Comparison of ENCODE assay signal across 30 cellular contexts in the genomic region with DNA sequence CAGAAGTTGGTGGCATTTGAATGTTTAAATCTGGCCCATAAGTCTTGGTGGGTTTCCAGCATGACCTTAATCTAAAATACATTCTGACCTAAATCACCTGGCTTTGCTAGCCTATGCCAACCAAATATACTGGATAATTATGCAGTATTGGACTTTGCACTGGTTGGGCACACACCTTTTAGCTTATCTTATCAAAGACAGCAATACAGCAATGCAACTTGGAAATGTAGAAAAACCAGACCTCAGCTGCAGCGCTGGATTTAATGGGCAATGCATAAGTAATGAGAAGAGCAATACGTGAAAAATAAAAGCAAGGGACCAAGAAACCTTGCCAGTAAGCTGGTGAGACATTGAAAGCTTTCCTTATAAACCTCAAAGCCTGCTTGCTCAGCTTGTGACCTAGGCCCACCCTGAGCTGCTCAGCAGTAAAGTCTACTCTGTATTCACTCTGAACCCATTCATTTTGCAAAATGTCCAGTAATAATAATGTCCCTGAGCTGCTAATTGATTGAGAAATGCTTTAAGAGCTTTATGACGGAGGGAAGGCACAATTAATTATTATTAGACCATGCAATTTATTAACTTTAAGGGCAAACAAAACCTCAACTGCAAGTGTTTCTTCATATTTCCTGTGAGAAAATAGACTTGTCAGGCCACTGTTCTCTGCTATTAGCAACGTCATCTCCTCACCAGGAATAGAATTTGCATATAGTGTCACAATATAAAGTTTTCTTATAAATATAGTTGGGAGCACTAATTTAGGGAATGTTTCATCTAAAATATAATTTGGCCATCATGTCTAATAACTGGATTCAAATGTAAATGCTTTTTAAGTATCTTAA. TPM values are rescaled to one million over a fixed set of nuclear protein-coding genes. Genes with fewer than 3 reads are reported as not detected.
DNase-seq lines count a peak whose midpoint lies in the region; ATAC-seq and TF ChIP-seq lines count a peak whose summit lies in the region.
"Had no signal": no experiment of that assay in that cellular context is flagged by ENCODE, and none has a peak within 500 bp of the region (broad histone marks: within the 10 kb centered on the region; RNA-seq: fewer than 3 reads in every experiment).

No MANE protein-coding gene starts in this region.

- H3K36me3 Mint-ChIP-seq in CD14-positive monocyte, result no peaks in the 10 kb centered on the region
- H3K36me3 Mint-ChIP-seq: activated CD4-positive, alpha-beta memory T cell treated with anti-CD3 and anti-CD28 coated beads for 36 hours; CD8-positive, alpha-beta T cell; neural progenitor cell had no signal

- no peak overlapping the region for H4K8ac ChIP-seq in mesenchymal stem cell (ENCODE audit: low read length)

- no peak overlapping the region for H2AFZ ChIP-seq in mesenchymal stem cell (ENCODE audit: low read depth, low read length)
- H2AFZ ChIP-seq: GM23338, neural progenitor cell, parathyroid adenoma had no signal

- peak overlapping the region; percentile 65 to 87 (median 77) for H3K27ac Mint-ChIP-seq in CD14-positive monocyte
- H3K27ac Mint-ChIP-seq: activated CD4-positive, alpha-beta memory T cell treated with anti-CD3 and anti-CD28 coated beads for 36 hours; activated naive CD8-positive, alpha-beta T cell treated with anti-CD3 and anti-CD28 coated beads, Interleukin-2, amount 50 U/mL, for 24 hours; activated T-cell treated with anti-CD3 and anti-CD28 coated beads, Interleukin-2, amount 50 U/mL, for 72 hours; B cell; CD8-positive, alpha-beta T cell; GM23338; neural progenitor cell; T-helper 2 cell treated with Interferon-gamma antibody and Interleukin-4, amounts not matched to agents 5 μg/mL and 100 μg/mL, for 36 hours had no signal

- H3K4me2 ChIP-seq in mesenchymal stem cell (ENCODE audit: low read length, poor library complexity, severe bottlenecking), result no peak overlapping the region
- H3K4me2 ChIP-seq: GM23338, neural progenitor cell had no signal

- ATAC-seq in GM18867 (IDR thresholded peaks at IDR 0.05; ENCODE audit: unreplicated experiment), result peak; percentile 44
- ATAC-seq: activated naive CD8-positive, alpha-beta T cell treated with anti-CD3 and anti-CD28 coated beads, Interleukin-2, amount 50 U/mL, for 24 hours; CD8-positive, alpha-beta T cell; GM23338; Panc1; stimulated activated naive CD8-positive, alpha-beta T cell treated with anti-CD3 and anti-CD28 coated beads, Interleukin-15, amount 100 ng/mL, for 72 hours had no signal

- H3K4me3 Mint-ChIP-seq in CD14-positive monocyte, result no peak overlapping the region
- H3K4me3 Mint-ChIP-seq: activated CD4-positive, alpha-beta memory T cell treated with anti-CD3 and anti-CD28 coated beads for 36 hours; activated naive CD8-positive, alpha-beta T cell treated with anti-CD3 and anti-CD28 coated beads, Interleukin-2, amount 50 U/mL, for 24 hours; activated T-cell treated with anti-CD3 and anti-CD28 coated beads, Interleukin-2, amount 50 U/mL, for 72 hours; B cell; CD8-positive, alpha-beta T cell; GM23338; neural progenitor cell; stimulated activated naive CD8-positive, alpha-beta T cell treated with anti-CD3 and anti-CD28 coated beads, Interleukin-15, amount 100 ng/mL, for 72 hours; T-helper 2 cell treated with Interferon-gamma antibody and Interleukin-4, amounts not matched to agents 5 μg/mL and 100 μg/mL, for 36 hours had no signal

- H3K18ac ChIP-seq in mesenchymal stem cell (ENCODE audit: low read depth in 1 of 2, low read length in 2 of 2), result no peak overlapping the region

- H3K79me1 ChIP-seq in mesenchymal stem cell (replicated peaks; ENCODE audit: low read length, poor library complexity, severe bottlenecking), result no peaks in the 10 kb centered on the region

- H3K4me1 Mint-ChIP-seq in CD14-positive monocyte, result peaks cover 46% of the 10 kb centered on the region
- H3K4me1 Mint-ChIP-seq: activated naive CD8-positive, alpha-beta T cell treated with anti-CD3 and anti-CD28 coated beads, Interleukin-2, amount 50 U/mL, for 24 hours; B cell; GM23338; neural progenitor cell; stimulated activated naive CD8-positive, alpha-beta T cell treated with anti-CD3 and anti-CD28 coated beads, Interleukin-15, amount 100 ng/mL, for 72 hours had no signal

- no peak overlapping the region for H4K91ac ChIP-seq in mesenchymal stem cell (ENCODE audit: low read length)

- no peaks in the 10 kb centered on the region for H3K36me3 ChIP-seq in mesenchymal stem cell (ENCODE audit: control insufficient read depth in 1 of 2, insufficient read depth in 2 of 2, low read depth in 1 of 2, low read length in 2 of 2)
- H3K36me3 ChIP-seq: neural progenitor cell, right atrium auricular region had no signal

- H3K9me3 Mint-ChIP-seq in CD14-positive monocyte, result peaks cover 0 to 7% (median 0%) of the 10 kb centered on the region in 7 donors
- H3K9me3 Mint-ChIP-seq: activated CD4-positive, alpha-beta memory T cell treated with anti-CD3 and anti-CD28 coated beads for 36 hours; activated naive CD8-positive, alpha-beta T cell treated with anti-CD3 and anti-CD28 coated beads, Interleukin-2, amount 50 U/mL, for 24 hours; activated T-cell treated with anti-CD3 and anti-CD28 coated beads, Interleukin-2, amount 50 U/mL, for 72 hours; CD8-positive, alpha-beta T cell; GM23338; neural progenitor cell; stimulated activated naive CD8-positive, alpha-beta T cell treated with anti-CD3 and anti-CD28 coated beads, Interleukin-15, amount 100 ng/mL, for 72 hours; T-helper 2 cell treated with Interferon-gamma antibody and Interleukin-4, amounts not matched to agents 5 μg/mL and 100 μg/mL, for 36 hours had no signal

- H3K4ac ChIP-seq in mesenchymal stem cell (ENCODE audit: low read depth in 1 of 2, low read length in 2 of 2), result no peak overlapping the region

- intact Hi-C loops in CD14-positive monocyte (cut with micrococcal nuclease), result no loop called here

- H3K9me3 ChIP-seq in mesenchymal stem cell (ENCODE audit: control insufficient read depth, low read length), result no peaks in the 10 kb centered on the region
- H3K9me3 ChIP-seq: right atrium auricular region had no signal

- no peak overlapping the region for H2BK120ac ChIP-seq in mesenchymal stem cell (ENCODE audit: low read depth, low read length)

- H3K14ac ChIP-seq in mesenchymal stem cell (ENCODE audit: low read length in 2 of 2), result no peak overlapping the region

- H2BK15ac ChIP-seq in mesenchymal stem cell (ENCODE audit: low read depth, poor library complexity, severe bottlenecking), result no peak overlapping the region

- H2BK5ac ChIP-seq in mesenchymal stem cell (ENCODE audit: low read depth, low read length, poor library complexity, severe bottlenecking), result no peak overlapping the region

- no peak overlapping the region for H2BK12ac ChIP-seq in mesenchymal stem cell (ENCODE audit: low read length in 2 of 2)

- DNase-seq in CD14-positive monocyte (ENCODE audit: low spot score) (no peak), mucosa of gallbladder (ENCODE audit: low spot score) (peak; percentile 71), OCI-M2 (lab: John Stamatoyannopoulos, UW; ENCODE audit: unreplicated experiment) (no peak), mesenchymal stem cell (no peak), HPDE6-E6E7 (ENCODE audit: extremely low spot score) (no peak), NCI-H1048 (lab: John Stamatoyannopoulos, UW) (no peak)
- DNase-seq: activated CD4-positive, alpha-beta memory T cell treated with anti-CD3 and anti-CD28 coated beads for 36 hours; activated CD4-positive, alpha-beta T cell treated with anti-CD3 and anti-CD28 coated beads for 1 hour; activated naive CD8-positive, alpha-beta T cell treated with anti-CD3 and anti-CD28 coated beads, Interleukin-2, amount 50 U/mL, for 24 hours; activated T-cell treated with anti-CD3 and anti-CD28 coated beads, Interleukin-2, amount 50 U/mL, for 72 hours; CD8-positive, alpha-beta T cell; DMS 273 treated with DMSO at 0.1 percent for 48 hours; EL; head of caudate nucleus; KG1; MM.1S; NCI-H2081 treated with DMSO at 0.1 percent for 48 hours; NCI-H2227 treated with DMSO at 0.1 percent for 48 hours; SHP77 treated with DMSO at 0.1 percent for 48 hours; stimulated activated CD4-positive, alpha-beta T cell treated with anti-CD3 and anti-CD28 coated beads, Interleukin-2, amount 100 ng/mL, for 24 hours; stimulated activated naive CD8-positive, alpha-beta T cell treated with anti-CD3 and anti-CD28 coated beads, Interleukin-15, amount 100 ng/mL, for 72 hours had no signal

- H3K23ac ChIP-seq in mesenchymal stem cell (ENCODE audit: low read length in 2 of 2), result no peak overlapping the region

- peaks cover 0 to 2% (median 0%) of the 10 kb centered on the region in 3 donors for H3K27me3 Mint-ChIP-seq in CD14-positive monocyte (ENCODE audit: low read depth in 3 of 3)

- TF ChIP-seq CTCF in CD14-positive monocyte (IDR thresholded peaks at IDR 0.05) (no peak), VCaP (conservative IDR thresholded peaks at IDR 0.05) (no peak)

- no peak overlapping the region for H3K9ac ChIP-seq in mesenchymal stem cell (ENCODE audit: low read length)
- H3K9ac ChIP-seq: neural progenitor cell, parathyroid adenoma had no signal

- 93% methylated on average over 2 of the region's 4 CpGs for WGBS in mesenchymal stem cell

- peak overlapping the region; percentile 76 for H3K27ac ChIP-seq in VCaP
- H3K27ac ChIP-seq in mesenchymal stem cell (ENCODE audit: low read length, poor library complexity, severe bottlenecking), result no peak overlapping the region
- H3K27ac ChIP-seq: neural progenitor cell, parathyroid adenoma, right atrium auricular region had no signal

- H3K27me3 ChIP-seq in mesenchymal stem cell (ENCODE audit: control insufficient read depth in 1 of 2, insufficient read depth in 1 of 2, low read length in 2 of 2), result peaks cover 0 to 3% of the 10 kb centered on the region in 2 experiments
- H3K27me3 ChIP-seq: neural progenitor cell, right atrium auricular region had no signal

- H3K4me1 ChIP-seq in mesenchymal stem cell (ENCODE audit: control insufficient read depth, insufficient read depth, low read depth, low read length), result no peaks in the 10 kb centered on the region
- H3K4me1 ChIP-seq: parathyroid adenoma, right atrium auricular region had no signal

- no peak overlapping the region for H2AK5ac ChIP-seq in mesenchymal stem cell (ENCODE audit: low read length, severe bottlenecking)

- H3K4me3 ChIP-seq in mesenchymal stem cell (ENCODE audit: insufficient read depth in 1 of 2, low read depth in 1 of 2, low read length in 2 of 2), result no peak overlapping the region
- H3K4me3 ChIP-seq: GM23338, neural progenitor cell, right atrium auricular region had no signal

RNA-seq across cellular contexts. Expression of gene CEP295, which starts 49.4 kb away (rescaled TPM):
- under 1 TPM; 0.29 to 1.00 TPM for polyA plus RNA-seq in CD14-positive monocyte
- 11.1 TPM for total RNA-seq in mucosa of gallbladder
- 7.3 TPM for polyA plus RNA-seq in mesenchymal stem cell (2013, experiment 1 of 2)
- polyA plus RNA-seq in mesenchymal stem cell (2013, experiment 2 of 2), result 8.5 TPM
